Comparison of ENCODE assay signal across 4 cellular contexts in genomic region chr3:195590381-195590780, GRCh38. TPM values are rescaled to one million over a fixed set of nuclear protein-coding genes. Genes with fewer than 3 reads are reported as not detected.
"Had no signal": no experiment of that assay in that cellular context is flagged by ENCODE, and none has a peak within 500 bp of the region (broad histone marks: within the 10 kb centered on the region; RNA-seq: fewer than 3 reads in every experiment).

No MANE protein-coding gene starts in this region.

RNA-seq across cellular contexts. Expression of gene APOD, which starts 6.6 kb away (rescaled TPM):
- total RNA-seq: kidney epithelial cell, mononuclear cell had no signal
- polyA plus RNA-seq: immature natural killer cell, keratinocyte had no signal
